8 cellular contexts compared by ENCODE assay signal in the genomic region with DNA sequence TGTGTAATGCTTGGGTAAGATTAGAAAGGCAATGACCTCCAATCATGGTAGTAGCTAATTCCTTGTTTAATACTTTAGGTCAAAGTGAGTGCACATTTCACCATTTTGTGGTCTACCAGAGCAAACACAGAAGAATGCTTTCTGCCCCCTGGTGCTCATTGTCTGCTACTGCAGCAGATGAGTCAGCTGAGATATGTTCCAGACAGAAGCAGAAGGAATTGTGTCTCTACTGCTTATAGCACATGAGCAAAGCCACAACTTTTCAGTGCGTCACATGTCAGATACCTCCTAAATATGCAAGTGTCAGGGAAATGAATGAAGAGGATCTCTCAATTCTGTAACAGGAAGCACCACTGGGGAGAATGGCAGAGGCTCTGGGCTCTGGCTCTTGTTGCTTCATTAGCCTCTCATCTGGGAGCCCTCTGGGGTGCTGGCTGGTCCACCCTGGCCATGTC.
DNase-seq lines count a peak whose midpoint lies in the region; ATAC-seq and TF ChIP-seq lines count a peak whose summit lies in the region.

No MANE protein-coding gene starts in this region.

- H3K27ac Mint-ChIP-seq in activated T-helper 2 cell treated with anti-CD3 and anti-CD28 coated beads, Interferon-gamma antibody, Interleukin-2, Interleukin-4, amounts not matched to agents 10 μg/mL and 5 μg/mL and 100 μg/mL, durations not matched to agents 14 hours and 24 hours and 36 hours, result no peak overlapping the region

- H3K27ac ChIP-seq in RWPE2 (ENCODE audit: poor library complexity, severe bottlenecking) (no peak overlapping the region), suprapubic skin (peak overlapping the region; percentile 9)

- H3K36me3 ChIP-seq in RWPE2 (ENCODE audit: low read depth), result no peaks in the 10 kb centered on the region
- H3K36me3 ChIP-seq in suprapubic skin, result no peaks in the 10 kb centered on the region

- no peaks in the 10 kb centered on the region for H3K36me3 Mint-ChIP-seq in activated T-helper 2 cell treated with anti-CD3 and anti-CD28 coated beads, Interferon-gamma antibody, Interleukin-2, Interleukin-4, amounts not matched to agents 10 μg/mL and 5 μg/mL and 100 μg/mL, durations not matched to agents 14 hours and 24 hours and 36 hours (ENCODE audit: low read depth)

- peaks cover 38% of the 10 kb centered on the region for H3K4me1 Mint-ChIP-seq in activated T-helper 2 cell treated with anti-CD3 and anti-CD28 coated beads, Interferon-gamma antibody, Interleukin-2, Interleukin-4, amounts not matched to agents 10 μg/mL and 5 μg/mL and 100 μg/mL, durations not matched to agents 14 hours and 24 hours and 36 hours (ENCODE audit: low read depth)

- H3K27me3 ChIP-seq in RWPE2 (ENCODE audit: insufficient read depth, poor library complexity, severe bottlenecking) (no peaks in the 10 kb centered on the region), suprapubic skin (no peaks in the 10 kb centered on the region)

- ATAC-seq in GM21526 (IDR thresholded peaks at IDR 0.05; ENCODE audit: low FRiP score, unreplicated experiment) (peak; percentile 80), RWPE2 (ENCODE audit: low read depth) (peak; percentile 50; the same call in 2 of the 3 replicates)

- H3K4me1 ChIP-seq in RWPE2 (ENCODE audit: insufficient read depth, poor library complexity, severe bottlenecking) (peaks cover 21% of the 10 kb centered on the region), suprapubic skin (peaks cover 24% of the 10 kb centered on the region)

- H3K9me3 Mint-ChIP-seq in activated T-helper 2 cell treated with anti-CD3 and anti-CD28 coated beads, Interferon-gamma antibody, Interleukin-2, Interleukin-4, amounts not matched to agents 10 μg/mL and 5 μg/mL and 100 μg/mL, durations not matched to agents 14 hours and 24 hours and 36 hours, result no peaks in the 10 kb centered on the region

- no peak overlapping the region for H3K4me3 Mint-ChIP-seq in activated T-helper 2 cell treated with anti-CD3 and anti-CD28 coated beads, Interferon-gamma antibody, Interleukin-2, Interleukin-4, amounts not matched to agents 10 μg/mL and 5 μg/mL and 100 μg/mL, durations not matched to agents 14 hours and 24 hours and 36 hours (ENCODE audit: low read depth)

- no peak for TF ChIP-seq POLR2A in suprapubic skin (IDR thresholded peaks at IDR 0.05)

- H3K9me3 ChIP-seq in RWPE2 (ENCODE audit: severe bottlenecking) (no peaks in the 10 kb centered on the region), suprapubic skin (no peaks in the 10 kb centered on the region)

- peaks cover 7% of the 10 kb centered on the region for H3K27me3 Mint-ChIP-seq in activated T-helper 2 cell treated with anti-CD3 and anti-CD28 coated beads, Interferon-gamma antibody, Interleukin-2, Interleukin-4, amounts not matched to agents 10 μg/mL and 5 μg/mL and 100 μg/mL, durations not matched to agents 14 hours and 24 hours and 36 hours (ENCODE audit: low read depth)

- WGBS in suprapubic skin, result 18% methylated on average over 1 of the region's 1 CpG

- DNase-seq in DMS 273 (lab: John Stamatoyannopoulos, UW; ENCODE audit: unreplicated experiment), result peak; percentile 79
- peak; percentile 70 for DNase-seq in Jurkat, Clone E6-1 (ENCODE audit: low read depth, low spot score)
- no peak for DNase-seq in RWPE2 (ENCODE audit: low spot score)
- DNase-seq in activated T-helper 2 cell treated with anti-CD3 and anti-CD28 coated beads, Interferon-gamma antibody, Interleukin-2, Interleukin-4, amounts not matched to agents 10 μg/mL and 5 μg/mL and 100 μg/mL, durations not matched to agents 14 hours and 24 hours and 36 hours (ENCODE audit: low spot score), result peak; percentile 64
- peak; percentile 91 to 95 for DNase-seq in foreskin fibroblast
- peak; percentile 58 for DNase-seq in occipital lobe (lab: John Stamatoyannopoulos, UW)
- peak; percentile 84 to 87 for DNase-seq in suprapubic skin (ENCODE audit: low spot score in 2 of 2)

- TF ChIP-seq CTCF in RWPE2 (IDR thresholded peaks at IDR 0.05; ENCODE audit: poor library complexity, severe bottlenecking), result peak; percentile 89
- TF ChIP-seq CTCF in foreskin fibroblast (IDR thresholded peaks at IDR 0.05; ENCODE audit: low read depth, low read length), result peak; percentile 87
- TF ChIP-seq CTCF in suprapubic skin (IDR thresholded peaks at IDR 0.05), result peak; percentile 90 to 97

- intact Hi-C loops in activated T-helper 2 cell treated with anti-CD3 and anti-CD28 coated beads, Interferon-gamma antibody, Interleukin-2, Interleukin-4, amounts not matched to agents 10 μg/mL and 5 μg/mL and 100 μg/mL, durations not matched to agents 14 hours and 24 hours and 36 hours (cut with micrococcal nuclease), result loop anchor here (1.0 to 10.0 kb wide), 4 partner anchors 182 to 467 kb away; no protein-coding TSS in a partner anchor

- no peak overlapping the region for H3K4me3 ChIP-seq in Jurkat, Clone E6-1 (ENCODE audit: low read length)
- no peak overlapping the region for H3K4me3 ChIP-seq in RWPE2 (ENCODE audit: severe bottlenecking)
- H3K4me3 ChIP-seq in foreskin fibroblast (ENCODE audit: low read depth in 1 of 2, low read length in 2 of 2), result no peak overlapping the region
- H3K4me3 ChIP-seq in suprapubic skin, result no peak overlapping the region

- no peak for TF ChIP-seq EP300 in suprapubic skin (IDR thresholded peaks at IDR 0.05)
